In genomic region chr14:73958591-73958990, GRCh38 we compare ENCODE assay signal across 18 cellular contexts. TPM values are rescaled to one million over a fixed set of nuclear protein-coding genes. Genes with fewer than 3 reads are reported as not detected.
DNase-seq lines count a peak whose midpoint lies in the region; ATAC-seq and TF ChIP-seq lines count a peak whose summit lies in the region.
"Had no signal": no experiment of that assay in that cellular context is flagged by ENCODE, and none has a peak within 500 bp of the region (broad histone marks: within the 10 kb centered on the region; RNA-seq: fewer than 3 reads in every experiment).

No MANE protein-coding gene starts in this region.

- TF ChIP-seq POLR2A in gastrocnemius medialis (IDR thresholded peaks at IDR 0.05) (no peak), uterus (IDR thresholded peaks at IDR 0.05) (no peak)

- in situ Hi-C loops in gastrocnemius medialis (cut with MboI; ENCODE audit: low sequenced_read_pairs in 4 of 4), result no loop called here

- H3K9me3 ChIP-seq in WERI-Rb-1 (ENCODE audit: severe bottlenecking) (no peaks in the 10 kb centered on the region), gastrocnemius medialis (no peaks in the 10 kb centered on the region), uterus (no peaks in the 10 kb centered on the region)

- peaks cover under 1% of the 10 kb centered on the region for H3K4me1 Mint-ChIP-seq in activated T-cell treated with anti-CD3 and anti-CD28 coated beads, Interleukin-2, amount 50 U/mL, for 24 hours (ENCODE audit: low read depth)
- no peaks in the 10 kb centered on the region for H3K4me1 Mint-ChIP-seq in activated T-cell treated with anti-CD3 and anti-CD28 coated beads, Interleukin-2, amount 50 U/mL, for 4 hours (ENCODE audit: low read depth)
- H3K4me1 Mint-ChIP-seq: H9, IgD-negative memory B cell had no signal

- H3K27ac Mint-ChIP-seq in activated T-cell treated with anti-CD3 and anti-CD28 coated beads, Interleukin-2, amount 50 U/mL, for 24 hours, result peak overlapping the region; percentile 70
- H3K27ac Mint-ChIP-seq: IgD-negative memory B cell had no signal

- no peak overlapping the region for H3K4me3 Mint-ChIP-seq in activated T-cell treated with anti-CD3 and anti-CD28 coated beads, Interleukin-2, amount 50 U/mL, for 24 hours
- no peak overlapping the region for H3K4me3 Mint-ChIP-seq in activated T-cell treated with anti-CD3 and anti-CD28 coated beads, Interleukin-2, amount 50 U/mL, for 4 hours
- H3K4me3 Mint-ChIP-seq: H9, IgD-negative memory B cell had no signal

- DNase-seq in activated T-cell treated with anti-CD3 and anti-CD28 coated beads, Interleukin-2, amount 50 U/mL, for 24 hours, result no peak
- no peak for DNase-seq in activated T-cell treated with anti-CD3 and anti-CD28 coated beads, Interleukin-2, amount 50 U/mL, for 4 hours
- DNase-seq in WERI-Rb-1, result peak; percentile 32
- peak; percentile 20 for DNase-seq in epithelial cell of esophagus (ENCODE audit: low read depth)
- no peak for DNase-seq in gastrocnemius medialis
- DNase-seq in stimulated activated naive CD4-positive, alpha-beta T cell (lab: John Stamatoyannopoulos, UW), result no peak
- DNase-seq in uterus, result no peak
- DNase-seq in stimulated activated CD4-positive, alpha-beta T cell treated with anti-CD3 and anti-CD28 coated beads, Interleukin-4, amount 100 ng/mL, for 24 hours, result no peak
- DNase-seq: 8988T, C1 segment of cervical spinal cord, DMS153, EL, H9, NCI-H1436, NCI-H2029 treated with DMSO at 0.1 percent for 48 hours, NCI-H510A, NCI-H82 had no signal

- ATAC-seq in activated T-cell treated with anti-CD3 and anti-CD28 coated beads, Interleukin-2, amount 50 U/mL, for 4 hours, result no peak
- ATAC-seq in gastrocnemius medialis, result peak in 1 of 2 donors; percentile 64

- intact Hi-C loops in gastrocnemius medialis (cut with DNase I; ENCODE audit: low total_unique reads) (loop anchor here (10.0 kb wide), 1 partner anchor 234 kb away; no protein-coding TSS in a partner anchor), uterus (cut with DNase I; ENCODE audit: low total_unique reads) (no loop called here)

- peaks cover 88% of the 10 kb centered on the region for H3K36me3 Mint-ChIP-seq in activated T-cell treated with anti-CD3 and anti-CD28 coated beads, Interleukin-2, amount 50 U/mL, for 24 hours (ENCODE audit: low read depth)
- H3K36me3 Mint-ChIP-seq in activated T-cell treated with anti-CD3 and anti-CD28 coated beads, Interleukin-2, amount 50 U/mL, for 4 hours (ENCODE audit: insufficient read depth), result peaks cover 35% of the 10 kb centered on the region

- H3K27me3 ChIP-seq in WERI-Rb-1 (ENCODE audit: insufficient read depth, low read depth, severe bottlenecking) (no peaks in the 10 kb centered on the region), gastrocnemius medialis (no peaks in the 10 kb centered on the region), uterus (no peaks in the 10 kb centered on the region)

- H3K4me1 ChIP-seq in gastrocnemius medialis, result peaks cover 18 to 23% of the 10 kb centered on the region in 2 donors
- no peaks in the 10 kb centered on the region for H3K4me1 ChIP-seq in uterus

- no peak overlapping the region for H3K4me3 ChIP-seq in WERI-Rb-1 (ENCODE audit: low read depth, low read length)
- H3K4me3 ChIP-seq in epithelial cell of esophagus (ENCODE audit: low read length), result no peak overlapping the region
- no peak overlapping the region for H3K4me3 ChIP-seq in gastrocnemius medialis
- no peak overlapping the region for H3K4me3 ChIP-seq in uterus

- H3K36me3 ChIP-seq in WERI-Rb-1, result peaks cover 74% of the 10 kb centered on the region
- peaks cover 2 to 98% of the 10 kb centered on the region in 2 donors for H3K36me3 ChIP-seq in gastrocnemius medialis
- H3K36me3 ChIP-seq in uterus, result no peaks in the 10 kb centered on the region

- H3K27ac ChIP-seq in WERI-Rb-1 (peak overlapping the region; percentile 38), gastrocnemius medialis (peak overlapping the region; percentile 22 to 75 (median 61)), uterus (no peak overlapping the region)

- no peaks in the 10 kb centered on the region for H3K9me3 Mint-ChIP-seq in activated T-cell treated with anti-CD3 and anti-CD28 coated beads, Interleukin-2, amount 50 U/mL, for 24 hours
- H3K9me3 Mint-ChIP-seq in activated T-cell treated with anti-CD3 and anti-CD28 coated beads, Interleukin-2, amount 50 U/mL, for 4 hours, result no peaks in the 10 kb centered on the region
- H3K9me3 Mint-ChIP-seq: H9, IgD-negative memory B cell had no signal

- no peaks in the 10 kb centered on the region for H3K27me3 Mint-ChIP-seq in activated T-cell treated with anti-CD3 and anti-CD28 coated beads, Interleukin-2, amount 50 U/mL, for 24 hours
- H3K27me3 Mint-ChIP-seq in activated T-cell treated with anti-CD3 and anti-CD28 coated beads, Interleukin-2, amount 50 U/mL, for 4 hours (ENCODE audit: low read depth), result no peaks in the 10 kb centered on the region
- H3K27me3 Mint-ChIP-seq: IgD-negative memory B cell had no signal

- TF ChIP-seq CTCF in WERI-Rb-1 (IDR thresholded peaks at IDR 0.05; ENCODE audit: low read depth, low read length) (0 out of 2 replicates have a peak, but pooled peaks have one; percentile 21), epithelial cell of esophagus (IDR thresholded peaks at IDR 0.05; ENCODE audit: insufficient read depth, low read depth, low read length, missing control alignments) (no peak), gastrocnemius medialis (IDR thresholded peaks at IDR 0.05 in 4 of 5, conservative IDR thresholded peaks at IDR 0.05 in 1 of 5) (no peak), uterus (IDR thresholded peaks at IDR 0.05) (no peak)

RNA-seq across cellular contexts. Expression of gene COQ6, which starts 8.5 kb away (rescaled TPM):
- 10 to 100 TPM; 17.4 to 20.7 (median 19.4) TPM for total RNA-seq in activated T-cell treated with anti-CD3 and anti-CD28 coated beads, Interleukin-2, amount 50 U/mL, for 4 hours
- total RNA-seq in gastrocnemius medialis (10 to 100 TPM; 36.5 to 60.6 (median 42.2) TPM), uterus (100 to 1,000 TPM in 1 of 4 donors, 10 to 100 TPM in 3; 18.5 to 103 (median 30.0) TPM)

RNA-seq across cellular contexts. Expression of gene FAM161B, which starts 8.7 kb away (rescaled TPM):
- 1 to 10 TPM; 1.2 to 1.4 (median 1.3) TPM for total RNA-seq in activated T-cell treated with anti-CD3 and anti-CD28 coated beads, Interleukin-2, amount 50 U/mL, for 4 hours
- total RNA-seq in gastrocnemius medialis (1 to 10 TPM; 5.0 to 7.7 (median 6.0) TPM), uterus (1 to 10 TPM in 3 of 4 donors, under 1 TPM in 1; 0.29 to 10.0 (median 4.9) TPM)

Comparison
In these comparisons a context has a peak if more than half of its experiments do, and no peak if none do; other contexts are left out.
1. DNase-seq: peak in WERI-Rb-1 (single experiment) and epithelial cell of esophagus (single experiment); none in activated T-cell treated with anti-CD3 and anti-CD28 coated beads, Interleukin-2, amount 50 U/mL, for 24 hours (single experiment), activated T-cell treated with anti-CD3 and anti-CD28 coated beads, Interleukin-2, amount 50 U/mL, for 4 hours (single experiment), gastrocnemius medialis (0 of 2), stimulated activated naive CD4-positive, alpha-beta T cell (0 of 6), uterus (0 of 2) and stimulated activated CD4-positive, alpha-beta T cell treated with anti-CD3 and anti-CD28 coated beads, Interleukin-4, amount 100 ng/mL, for 24 hours (single experiment).
2. H3K27ac ChIP-seq: peak in WERI-Rb-1 (single experiment) and gastrocnemius medialis (4 of 4); none in uterus (0 of 2).